Comparison of ENCODE assay signal across 2 cellular contexts in the genomic region with DNA sequence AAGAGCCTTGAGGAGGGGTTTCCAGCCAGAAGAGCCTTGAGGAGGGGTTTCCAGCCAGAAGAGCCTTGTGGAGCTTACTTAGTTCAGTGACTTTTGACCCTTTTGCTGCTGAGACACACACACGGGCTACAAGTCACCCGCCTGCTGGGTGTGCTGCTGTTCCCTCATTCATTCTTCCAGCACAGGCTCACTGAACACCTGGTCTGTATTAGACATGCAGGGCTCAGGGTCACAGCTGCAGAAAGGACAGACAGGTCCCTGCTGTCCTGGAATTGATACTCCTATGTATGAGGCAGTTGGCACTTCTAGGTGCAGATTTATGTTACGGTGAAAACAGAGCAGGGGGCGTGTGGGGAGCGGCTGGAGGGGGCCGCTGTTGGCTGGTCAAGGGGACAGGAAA.
TF ChIP-seq lines count a peak whose summit lies in the region.

No MANE protein-coding gene starts in this region.

TF ChIP-seq in HepG2, 621 proteins besides CTCF, POLR2A, EP300 and RAD21:
- TF ChIP-seq ZBTB26 (CRISPR knock-in tag; IDR thresholded peaks at IDR 0.05; ENCODE audit: borderline replicate concordance): no peak
- no peak for TF ChIP-seq MNT (IDR thresholded peaks at IDR 0.05)
- no peak for TF ChIP-seq MAFK (conservative IDR thresholded peaks at IDR 0.05 in 1 of 2, IDR thresholded peaks at IDR 0.05 in 1 of 2; ENCODE audit: low read length in 2 of 2)
- TF ChIP-seq ZBTB7A (CRISPR knock-in tag; IDR thresholded peaks at IDR 0.05): no peak
- no peak for TF ChIP-seq NFE2L2 (IDR thresholded peaks at IDR 0.05; ENCODE audit: low read length)
- no peak for TF ChIP-seq AGO1 (IDR thresholded peaks at IDR 0.05; ENCODE audit: low read depth, low read length, poor library complexity, severe bottlenecking)
- TF ChIP-seq ZNF451 (CRISPR knock-in tag; IDR thresholded peaks at IDR 0.05): no peak
- no peak for TF ChIP-seq ELF4 (CRISPR knock-in tag; IDR thresholded peaks at IDR 0.05; ENCODE audit: borderline replicate concordance)
- TF ChIP-seq TCF12 (IDR thresholded peaks at IDR 0.05): no peak
- no peak for TF ChIP-seq TCF12 (CRISPR knock-in tag; IDR thresholded peaks at IDR 0.05)
- no peak for TF ChIP-seq HMGXB3 (CRISPR knock-in tag; IDR thresholded peaks at IDR 0.05; ENCODE audit: borderline replicate concordance)
TF ChIP-seq in HepG2: peak in this region for 0.

TF ChIP-seq in SK-N-SH treated with all-trans-retinoic acid at 6 μM for 48 hours, 23 proteins besides CTCF, POLR2A, EP300 and RAD21 (continued from another document):
- TF ChIP-seq, protein P1, sequence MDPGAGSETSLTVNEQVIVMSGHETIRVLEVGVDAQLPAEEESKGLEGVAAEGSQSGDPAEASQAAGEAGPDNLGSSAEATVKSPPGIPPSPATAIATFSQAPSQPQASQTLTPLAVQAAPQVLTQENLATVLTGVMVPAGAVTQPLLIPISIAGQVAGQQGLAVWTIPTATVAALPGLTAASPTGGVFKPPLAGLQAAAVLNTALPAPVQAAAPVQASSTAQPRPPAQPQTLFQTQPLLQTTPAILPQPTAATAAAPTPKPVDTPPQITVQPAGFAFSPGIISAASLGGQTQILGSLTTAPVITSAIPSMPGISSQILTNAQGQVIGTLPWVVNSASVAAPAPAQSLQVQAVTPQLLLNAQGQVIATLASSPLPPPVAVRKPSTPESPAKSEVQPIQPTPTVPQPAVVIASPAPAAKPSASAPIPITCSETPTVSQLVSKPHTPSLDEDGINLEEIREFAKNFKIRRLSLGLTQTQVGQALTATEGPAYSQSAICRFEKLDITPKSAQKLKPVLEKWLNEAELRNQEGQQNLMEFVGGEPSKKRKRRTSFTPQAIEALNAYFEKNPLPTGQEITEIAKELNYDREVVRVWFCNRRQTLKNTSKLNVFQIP (CRISPR knock-in tag; IDR thresholded peaks at IDR 0.05; ENCODE audit: borderline replicate concordance, low read depth): no peak
- TF ChIP-seq PPARA (CRISPR knock-in tag; IDR thresholded peaks at IDR 0.05; ENCODE audit: borderline replicate concordance) (no peak), BACH2 (CRISPR knock-in tag; IDR thresholded peaks at IDR 0.05; ENCODE audit: borderline replicate concordance) (no peak), CREB5 (CRISPR knock-in tag; IDR thresholded peaks at IDR 0.05; ENCODE audit: low read depth) (no peak), RARB (CRISPR knock-in tag; IDR thresholded peaks at IDR 0.05) (no peak)
